Comparison of ENCODE assay signal across 29 cellular contexts in the genomic region with DNA sequence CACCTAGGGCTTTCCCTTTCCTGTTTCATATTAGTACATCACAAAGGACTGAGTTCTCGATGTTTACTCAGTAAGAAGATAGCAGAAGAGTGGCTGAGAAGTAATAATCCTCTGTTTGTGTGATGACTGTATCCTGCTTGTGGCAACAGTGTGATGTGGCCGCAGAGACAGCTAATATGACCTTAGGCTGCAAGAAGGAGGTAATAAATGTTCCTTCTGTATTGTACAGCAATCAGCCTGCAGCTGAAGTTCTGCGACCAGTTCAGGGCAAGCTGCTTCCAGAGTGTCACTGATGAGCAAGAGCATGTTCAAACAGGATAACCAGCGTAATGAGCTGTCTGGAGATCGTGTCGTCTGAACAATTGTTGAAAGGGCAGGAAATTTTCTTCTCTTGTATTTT.
DNase-seq lines count a peak whose midpoint lies in the region; ATAC-seq, FAIRE-seq and TF ChIP-seq lines count a peak whose summit lies in the region.
"Had no signal": no experiment of that assay in that cellular context is flagged by ENCODE, and none has a peak within 500 bp of the region (broad histone marks: within the 10 kb centered on the region; RNA-seq: fewer than 3 reads in every experiment).

No MANE protein-coding gene starts in this region.

- H4K20me1 ChIP-seq in HepG2 (ENCODE audit: insufficient read depth, low read length) (no peaks in the 10 kb centered on the region), mammary epithelial cell (ENCODE audit: insufficient read depth, low read length) (no peaks in the 10 kb centered on the region), PC-9 (ENCODE audit: insufficient read depth) (no peaks in the 10 kb centered on the region)

- H2AFZ ChIP-seq in HepG2 (ENCODE audit: low read length): no peak overlapping the region
- H2AFZ ChIP-seq in mammary epithelial cell (ENCODE audit: low read depth, low read length): peak overlapping the region; percentile 50
- no peak overlapping the region for H2AFZ ChIP-seq in PC-9

- TF ChIP-seq EP300 in HepG2 (IDR thresholded peaks at IDR 0.05; ENCODE audit: low read depth in 2 of 2, low read length in 2 of 2) (no peak), HepG2 (CRISPR knock-in tag; IDR thresholded peaks at IDR 0.05; ENCODE audit: borderline replicate concordance) (no peak)

- WGBS in HepG2 (ENCODE audit: low lambda C conversion rate): 4% methylated on average over 6 of the region's 6 CpGs
- WGBS in right lobe of liver (ENCODE audit: insufficient coverage, low coverage, low lambda C conversion rate, missing lambda C conversion rate): 60% methylated on average over 6 of the region's 6 CpGs
- 7% methylated on average over 6 of the region's 6 CpGs for WGBS in mammary epithelial cell (ENCODE audit: low coverage, missing lambda C conversion rate)

- no peak for TF ChIP-seq CTCF in HepG2 (CRISPR knock-in tag; IDR thresholded peaks at IDR 0.05)
- TF ChIP-seq CTCF in right lobe of liver (IDR thresholded peaks at IDR 0.05): no peak
- no peak for TF ChIP-seq CTCF in mammary epithelial cell (conservative IDR thresholded peaks at IDR 0.05 in 1 of 2, IDR thresholded peaks at IDR 0.05 in 1 of 2; ENCODE audit: extremely low read depth in 1 of 2, insufficient read depth in 1 of 2, low read depth in 1 of 2, low read length in 2 of 2)
- TF ChIP-seq CTCF in right atrium auricular region (IDR thresholded peaks at IDR 0.05): no peak
- no peak for TF ChIP-seq CTCF in PC-9 (conservative IDR thresholded peaks at IDR 0.05)

- in situ Hi-C loops in HepG2 (cut with HindIII; ENCODE audit: extremely low pct_ligation_motif_present, low pct_unique_long_range_greater_than_20kb) (no loop called here), mammary epithelial cell (cut with MboI; ENCODE audit: low sequenced_read_pairs in 2 of 2) (no loop called here)

- H3K9ac ChIP-seq in HepG2 (ENCODE audit: insufficient read depth, low read depth, low read length): no peak overlapping the region
- H3K9ac ChIP-seq in mammary epithelial cell (ENCODE audit: insufficient read depth, low read length): no peak overlapping the region

- H3F3A ChIP-seq in PC-9 (ENCODE audit: insufficient read depth, low read depth): no peaks in the 10 kb centered on the region

- H3K79me2 ChIP-seq in HepG2 (ENCODE audit: insufficient read depth, low read length) (no peaks in the 10 kb centered on the region), mammary epithelial cell (ENCODE audit: insufficient read depth, low read length) (no peaks in the 10 kb centered on the region), PC-9 (ENCODE audit: low read depth) (no peaks in the 10 kb centered on the region)

- FAIRE-seq in HepG2 (lab: Jason Lieb, UNC) (no peak), HTR-8/SVneo (lab: Jason Lieb, UNC) (no peak)
- FAIRE-seq: GM18507, H1, kidney, TTC549 had no signal

- no peak overlapping the region for H3K4me2 ChIP-seq in HepG2 (ENCODE audit: low read depth, low read length)
- H3K4me2 ChIP-seq in mammary epithelial cell (ENCODE audit: insufficient read depth, low read depth, low read length): peak overlapping the region; percentile 45
- H3K4me2 ChIP-seq in PC-9: no peak overlapping the region

- TF ChIP-seq POLR2A in HepG2 (IDR thresholded peaks at IDR 0.05; ENCODE audit: insufficient read depth in 1 of 2, low read depth in 2 of 2, low read length in 2 of 2) (no peak), right lobe of liver (IDR thresholded peaks at IDR 0.05) (no peak)

- H3K27ac ChIP-seq in HepG2 (ENCODE audit: extremely low read length, insufficient read depth, low read length): no peak overlapping the region
- no peak overlapping the region for H3K27ac ChIP-seq in right lobe of liver
- peak overlapping the region; percentile 16 for H3K27ac ChIP-seq in mammary epithelial cell (ENCODE audit: insufficient read depth, low read depth, low read length)
- no peak overlapping the region for H3K27ac ChIP-seq in right atrium auricular region
- H3K27ac ChIP-seq in PC-9: no peak overlapping the region
- H3K27ac ChIP-seq: esophagus muscularis mucosa, heart left ventricle, prostate gland, tibial artery, vagina had no signal

- CTCF ChIA-PET in HepG2 (lab: Yijun Ruan, JAX; ENCODE audit: low intra/inter-chr PET ratio, low total read pairs): no interaction called here
- CTCF ChIA-PET in mammary epithelial cell (lab: Charles Lee; ENCODE audit: low non-redundant PET): no interaction called here
- CTCF ChIA-PET in PC-9 (lab: Charles Lee): no interaction called here

- peak; percentile 32; the same call in 2 of the 3 replicates for ATAC-seq in HepG2
- ATAC-seq in right lobe of liver: no peak
- ATAC-seq: heart left ventricle, left ventricle myocardium superior, T-helper 17 cell had no signal

- H3K9me2 ChIP-seq in PC-9 (ENCODE audit: insufficient read depth): no peaks in the 10 kb centered on the region

- DNase-seq in HepG2 (ENCODE audit: low spot score): no peak
- no peak for DNase-seq in right lobe of liver
- peak; percentile 86 for DNase-seq in NCI-H748 (lab: John Stamatoyannopoulos, UW; ENCODE audit: unreplicated experiment)
- DNase-seq in mammary epithelial cell: peak; percentile 82
- no peak for DNase-seq in activated T-cell treated with anti-CD3 and anti-CD28 coated beads, Interleukin-2, amount 50 U/mL, for 48 hours
- no peak for DNase-seq in right atrium auricular region (ENCODE audit: low spot score)
- DNase-seq in HTR-8/SVneo (ENCODE audit: insufficient read length, low spot score): no peak
- DNase-seq in PC-9: no peak
- DNase-seq: activated CD4-positive, alpha-beta memory T cell treated with anti-CD3 and anti-CD28 coated beads for 36 hours; activated CD4-positive, CD25-positive, alpha-beta regulatory T cell treated with anti-CD3 and anti-CD28 coated beads, Interleukin-2, amount 50 U/mL, for 72 hours; activated naive CD4-positive, alpha-beta T cell treated with Interleukin-2 at 50 U/mL for 16 hours; AML-193; CD4-positive, alpha-beta memory T cell; EL; heart left ventricle; kidney; left ventricle myocardium superior; NCI-H1694; NCI-H2171; NCI-H526 treated with DMSO at 0.1 percent for 48 hours; stimulated activated CD4-positive, alpha-beta T cell treated with anti-CD3 and anti-CD28 coated beads, Interleukin-4, amount 100 ng/mL, for 4 hours; T-helper 17 cell; tibial artery had no signal

- H3K4me1 ChIP-seq in HepG2 (ENCODE audit: insufficient read depth, low read length) (no peaks in the 10 kb centered on the region), right lobe of liver (no peaks in the 10 kb centered on the region), mammary epithelial cell (ENCODE audit: insufficient read depth, low read length) (peaks cover 27% of the 10 kb centered on the region), right atrium auricular region (no peaks in the 10 kb centered on the region), PC-9 (replicated peaks; ENCODE audit: insufficient read depth) (no peaks in the 10 kb centered on the region)
- H3K4me1 ChIP-seq: prostate gland, tibial artery, vagina had no signal

- dilution Hi-C loops in mammary epithelial cell (cut with HindIII; ENCODE audit: low sequenced_read_pairs): no loop called here

- H3K9me3 ChIP-seq in HepG2 (ENCODE audit: low read length) (no peaks in the 10 kb centered on the region), right lobe of liver (no peaks in the 10 kb centered on the region), mammary epithelial cell (replicated peaks; ENCODE audit: insufficient read depth, low read length) (no peaks in the 10 kb centered on the region), right atrium auricular region (no peaks in the 10 kb centered on the region), PC-9 (ENCODE audit: insufficient read depth, low read depth) (no peaks in the 10 kb centered on the region)
- H3K9me3 ChIP-seq: esophagus muscularis mucosa, heart left ventricle, prostate gland, tibial artery, vagina had no signal

- no TSS peak for BruUV-seq in HepG2 (replicated peaks; lab: Mats Ljungman, UMichigan)
- BruUV-seq in mammary epithelial cell (replicated peaks; lab: Mats Ljungman, UMichigan): no TSS peak
- BruUV-seq in PC-9 (replicated peaks; lab: Mats Ljungman, UMichigan): no TSS peak

- POLR2A ChIA-PET in HepG2 (lab: Yijun Ruan, JAX): no interaction called here
- POLR2A ChIA-PET in PC-9 (lab: Charles Lee; ENCODE audit: unreplicated experiment): no interaction called here

- intact Hi-C loops in HepG2 (cut with micrococcal nuclease; ENCODE audit: unreplicated experiment): no loop called here
- intact Hi-C loops in right lobe of liver (cut with DNase I): no loop called here
- intact Hi-C loops in mammary epithelial cell (cut with micrococcal nuclease): no loop called here
- intact Hi-C loops in PC-9 (cut with micrococcal nuclease; ENCODE audit: unreplicated experiment): no loop called here

- peaks cover 0 to 5% of the 10 kb centered on the region in 2 experiments; a peak in 1 of 5 replicates for H3K27me3 ChIP-seq in HepG2 (ENCODE audit: control insufficient read depth in 1 of 2, insufficient read depth in 2 of 2, low read length in 2 of 2)
- H3K27me3 ChIP-seq in right lobe of liver: no peaks in the 10 kb centered on the region
- no peaks in the 10 kb centered on the region for H3K27me3 ChIP-seq in mammary epithelial cell (ENCODE audit: insufficient read depth, low read length)
- H3K27me3 ChIP-seq in right atrium auricular region: no peaks in the 10 kb centered on the region
- no peaks in the 10 kb centered on the region for H3K27me3 ChIP-seq in PC-9 (ENCODE audit: insufficient read depth, low read depth)
- H3K27me3 ChIP-seq: esophagus muscularis mucosa, heart left ventricle, tibial artery, vagina had no signal

- H3K36me3 ChIP-seq in HepG2 (replicated peaks in 1 of 2; ENCODE audit: control insufficient read depth in 1 of 2, insufficient read depth in 2 of 2, low read length in 2 of 2): no peaks in the 10 kb centered on the region
- H3K36me3 ChIP-seq in right lobe of liver: no peaks in the 10 kb centered on the region
- no peaks in the 10 kb centered on the region for H3K36me3 ChIP-seq in mammary epithelial cell (ENCODE audit: insufficient read depth, low read length)
- no peaks in the 10 kb centered on the region for H3K36me3 ChIP-seq in right atrium auricular region
- no peaks in the 10 kb centered on the region for H3K36me3 ChIP-seq in PC-9 (ENCODE audit: low read depth)
- H3K36me3 ChIP-seq: esophagus muscularis mucosa, heart left ventricle, prostate gland, tibial artery, vagina had no signal

- no peak for TF ChIP-seq RAD21 in HepG2 (CRISPR knock-in tag; IDR thresholded peaks at IDR 0.05)

- H3K4me3 ChIP-seq in HepG2 (replicated peaks in 1 of 3; ENCODE audit: insufficient read depth in 1 of 3, low read depth in 2 of 3, low read length in 3 of 3) (no peak overlapping the region), right lobe of liver (no peak overlapping the region), mammary epithelial cell (replicated peaks in 1 of 3; ENCODE audit: insufficient read depth in 1 of 3, low read depth in 2 of 3, low read length in 3 of 3) (peak overlapping the region in 2 of 3 experiments; percentile 8 to 9), right atrium auricular region (no peak overlapping the region), PC-9 (no peak overlapping the region)
- H3K4me3 ChIP-seq: esophagus muscularis mucosa, heart left ventricle, prostate gland, tibial artery, vagina had no signal

TF ChIP-seq in HepG2, 621 proteins besides CTCF, POLR2A, EP300 and RAD21 (continues in another document):
- no peak for TF ChIP-seq ZNF552 (CRISPR knock-in tag; IDR thresholded peaks at IDR 0.05; ENCODE audit: borderline replicate concordance)
- TF ChIP-seq ZNF17 (CRISPR knock-in tag; IDR thresholded peaks at IDR 0.05): 0 out of 2 replicates have a peak, but pooled peaks have one; percentile 5

Comparison
In these comparisons a context has a peak if more than half of its experiments do, and no peak if none do; other contexts are left out.
1. DNase-seq: peak in NCI-H748 (single experiment) and mammary epithelial cell (single experiment); none in HepG2 (single experiment), right lobe of liver (0 of 3), activated T-cell treated with anti-CD3 and anti-CD28 coated beads, Interleukin-2, amount 50 U/mL, for 48 hours (0 of 2), right atrium auricular region (single experiment), HTR-8/SVneo (single experiment) and PC-9 (0 of 2).
2. H3K4me3 ChIP-seq: peak in mammary epithelial cell (2 of 3); none in HepG2 (0 of 3), right lobe of liver (0 of 3), right atrium auricular region (0 of 2) and PC-9 (single experiment).